1 cellular context compared by ENCODE assay signal in the genomic region with DNA sequence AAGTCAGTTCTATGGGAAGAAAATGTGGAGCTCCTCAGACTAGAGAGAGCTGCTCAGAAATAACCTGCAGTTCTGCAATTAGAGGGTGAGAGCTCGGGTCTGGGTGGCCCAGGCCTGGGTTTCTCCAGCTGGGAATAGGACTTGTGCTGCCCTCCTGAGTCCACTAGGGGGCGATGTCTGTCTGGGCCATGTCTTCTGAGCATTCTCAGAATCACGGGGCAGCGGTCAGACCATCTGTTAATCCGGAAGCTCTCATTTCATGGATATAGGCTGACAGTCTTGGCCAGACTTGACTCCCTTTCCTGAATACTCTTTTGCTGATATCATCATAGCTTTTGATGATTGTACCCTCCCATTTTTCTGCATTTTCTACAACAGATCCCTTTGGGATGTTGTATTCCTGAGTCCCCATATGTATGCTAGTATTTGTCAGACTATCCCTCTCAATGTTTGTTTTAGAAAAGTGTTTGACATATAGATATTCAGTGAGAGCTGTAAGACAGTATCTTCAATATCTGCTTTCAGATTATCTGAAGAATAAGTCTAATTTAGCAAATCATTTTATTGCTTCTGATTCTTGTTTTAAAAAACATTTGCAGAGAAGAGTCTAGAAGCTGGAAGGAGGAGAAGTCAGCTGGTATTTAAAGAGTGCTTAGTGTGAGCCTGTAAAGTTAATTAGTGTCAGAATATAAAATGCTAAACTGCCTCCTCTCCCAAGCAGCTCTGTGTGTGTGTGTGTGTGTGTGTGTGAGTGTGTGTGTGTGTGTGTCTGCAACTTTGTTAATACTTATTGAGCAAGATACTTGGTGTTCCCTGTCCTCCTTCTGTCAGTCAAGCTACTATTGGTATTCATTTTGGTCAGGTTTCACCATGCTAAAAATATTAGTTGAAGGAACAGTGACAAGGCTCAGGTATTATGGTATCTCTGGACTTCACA.
TF ChIP-seq lines count a peak whose summit lies in the region.

No MANE protein-coding gene starts in this region.

TF ChIP-seq in K562, 482 proteins besides CTCF, POLR2A, EP300 and RAD21 (continued from another document and continues in another):
- TF ChIP-seq, protein P1, sequence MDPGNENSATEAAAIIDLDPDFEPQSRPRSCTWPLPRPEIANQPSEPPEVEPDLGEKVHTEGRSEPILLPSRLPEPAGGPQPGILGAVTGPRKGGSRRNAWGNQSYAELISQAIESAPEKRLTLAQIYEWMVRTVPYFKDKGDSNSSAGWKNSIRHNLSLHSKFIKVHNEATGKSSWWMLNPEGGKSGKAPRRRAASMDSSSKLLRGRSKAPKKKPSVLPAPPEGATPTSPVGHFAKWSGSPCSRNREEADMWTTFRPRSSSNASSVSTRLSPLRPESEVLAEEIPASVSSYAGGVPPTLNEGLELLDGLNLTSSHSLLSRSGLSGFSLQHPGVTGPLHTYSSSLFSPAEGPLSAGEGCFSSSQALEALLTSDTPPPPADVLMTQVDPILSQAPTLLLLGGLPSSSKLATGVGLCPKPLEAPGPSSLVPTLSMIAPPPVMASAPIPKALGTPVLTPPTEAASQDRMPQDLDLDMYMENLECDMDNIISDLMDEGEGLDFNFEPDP (CRISPR knock-in tag; IDR thresholded peaks at IDR 0.05): no peak
- no peak for TF ChIP-seq ZNF449 (CRISPR knock-in tag; IDR thresholded peaks at IDR 0.05)
- TF ChIP-seq ZBTB11 (CRISPR knock-in tag; IDR thresholded peaks at IDR 0.05): no peak
- peak; percentile 71; the same call in 1 of the 2 replicates for TF ChIP-seq DEAF1 (CRISPR knock-in tag; IDR thresholded peaks at IDR 0.05)
- no peak for TF ChIP-seq ZNF561 (CRISPR knock-in tag; conservative IDR thresholded peaks at IDR 0.05)
- no peak for TF ChIP-seq POLR2AphosphoS2 (IDR thresholded peaks at IDR 0.05; ENCODE audit: low read length)
- TF ChIP-seq RB1 (IDR thresholded peaks at IDR 0.05; ENCODE audit: low read depth): peak; percentile 41; the same call in 1 of the 2 replicates
- TF ChIP-seq, protein P2, sequence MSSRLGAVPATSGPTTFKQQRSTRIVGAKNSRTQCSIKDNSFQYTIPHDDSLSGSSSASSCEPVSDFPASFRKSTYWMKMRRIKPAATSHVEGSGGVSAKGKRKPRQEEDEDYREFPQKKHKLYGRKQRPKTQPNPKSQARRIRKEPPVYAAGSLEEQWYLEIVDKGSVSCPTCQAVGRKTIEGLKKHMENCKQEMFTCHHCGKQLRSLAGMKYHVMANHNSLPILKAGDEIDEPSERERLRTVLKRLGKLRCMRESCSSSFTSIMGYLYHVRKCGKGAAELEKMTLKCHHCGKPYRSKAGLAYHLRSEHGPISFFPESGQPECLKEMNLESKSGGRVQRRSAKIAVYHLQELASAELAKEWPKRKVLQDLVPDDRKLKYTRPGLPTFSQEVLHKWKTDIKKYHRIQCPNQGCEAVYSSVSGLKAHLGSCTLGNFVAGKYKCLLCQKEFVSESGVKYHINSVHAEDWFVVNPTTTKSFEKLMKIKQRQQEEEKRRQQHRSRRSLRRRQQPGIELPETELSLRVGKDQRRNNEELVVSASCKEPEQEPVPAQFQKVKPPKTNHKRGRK (tag; IDR thresholded peaks at IDR 0.05): no peak
- TF ChIP-seq JUND (IDR thresholded peaks at IDR 0.05; ENCODE audit: borderline replicate concordance, low read depth, low read length): peak; percentile 57; the same call in 1 of the 2 replicates
- peak; percentile 11; the same call in 1 of the 3 replicates for TF ChIP-seq JUND (tag; IDR thresholded peaks at IDR 0.05; ENCODE audit: borderline replicate concordance, low read depth, low read length)
- no peak for TF ChIP-seq BRF1 (IDR thresholded peaks at IDR 0.05; ENCODE audit: borderline replicate concordance, extremely low read depth, insufficient read length)
- TF ChIP-seq ZEB2 (IDR thresholded peaks at IDR 0.05): no peak
- TF ChIP-seq SRSF1 (IDR thresholded peaks at IDR 0.05; ENCODE audit: low read depth, low read length): no peak
- peak; percentile 89 for TF ChIP-seq TFAP4 (CRISPR knock-in tag; IDR thresholded peaks at IDR 0.05; ENCODE audit: borderline replicate concordance)
- TF ChIP-seq ZNF740 (CRISPR knock-in tag; IDR thresholded peaks at IDR 0.05): no peak
- TF ChIP-seq ZNF740 (tag; IDR thresholded peaks at IDR 0.05): no peak
- peak; percentile 52 for TF ChIP-seq KLF16 (IDR thresholded peaks at IDR 0.05)
- TF ChIP-seq, protein P3, sequence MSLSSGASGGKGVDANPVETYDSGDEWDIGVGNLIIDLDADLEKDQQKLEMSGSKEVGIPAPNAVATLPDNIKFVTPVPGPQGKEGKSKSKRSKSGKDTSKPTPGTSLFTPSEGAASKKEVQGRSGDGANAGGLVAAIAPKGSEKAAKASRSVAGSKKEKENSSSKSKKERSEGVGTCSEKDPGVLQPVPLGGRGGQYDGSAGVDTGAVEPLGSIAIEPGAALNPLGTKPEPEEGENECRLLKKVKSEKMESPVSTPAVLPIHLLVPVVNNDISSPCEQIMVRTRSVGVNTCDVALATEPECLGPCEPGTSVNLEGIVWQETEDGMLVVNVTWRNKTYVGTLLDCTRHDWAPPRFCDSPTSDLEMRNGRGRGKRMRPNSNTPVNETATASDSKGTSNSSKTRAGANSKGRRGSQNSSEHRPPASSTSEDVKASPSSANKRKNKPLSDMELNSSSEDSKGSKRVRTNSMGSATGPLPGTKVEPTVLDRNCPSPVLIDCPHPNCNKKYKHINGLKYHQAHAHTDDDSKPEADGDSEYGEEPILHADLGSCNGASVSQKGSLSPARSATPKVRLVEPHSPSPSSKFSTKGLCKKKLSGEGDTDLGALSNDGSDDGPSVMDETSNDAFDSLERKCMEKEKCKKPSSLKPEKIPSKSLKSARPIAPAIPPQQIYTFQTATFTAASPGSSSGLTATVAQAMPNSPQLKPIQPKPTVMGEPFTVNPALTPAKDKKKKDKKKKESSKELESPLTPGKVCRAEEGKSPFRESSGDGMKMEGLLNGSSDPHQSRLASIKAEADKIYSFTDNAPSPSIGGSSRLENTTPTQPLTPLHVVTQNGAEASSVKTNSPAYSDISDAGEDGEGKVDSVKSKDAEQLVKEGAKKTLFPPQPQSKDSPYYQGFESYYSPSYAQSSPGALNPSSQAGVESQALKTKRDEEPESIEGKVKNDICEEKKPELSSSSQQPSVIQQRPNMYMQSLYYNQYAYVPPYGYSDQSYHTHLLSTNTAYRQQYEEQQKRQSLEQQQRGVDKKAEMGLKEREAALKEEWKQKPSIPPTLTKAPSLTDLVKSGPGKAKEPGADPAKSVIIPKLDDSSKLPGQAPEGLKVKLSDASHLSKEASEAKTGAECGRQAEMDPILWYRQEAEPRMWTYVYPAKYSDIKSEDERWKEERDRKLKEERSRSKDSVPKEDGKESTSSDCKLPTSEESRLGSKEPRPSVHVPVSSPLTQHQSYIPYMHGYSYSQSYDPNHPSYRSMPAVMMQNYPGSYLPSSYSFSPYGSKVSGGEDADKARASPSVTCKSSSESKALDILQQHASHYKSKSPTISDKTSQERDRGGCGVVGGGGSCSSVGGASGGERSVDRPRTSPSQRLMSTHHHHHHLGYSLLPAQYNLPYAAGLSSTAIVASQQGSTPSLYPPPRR (CRISPR knock-in tag; IDR thresholded peaks at IDR 0.05; ENCODE audit: borderline replicate concordance): no peak
